In the genomic region with DNA sequence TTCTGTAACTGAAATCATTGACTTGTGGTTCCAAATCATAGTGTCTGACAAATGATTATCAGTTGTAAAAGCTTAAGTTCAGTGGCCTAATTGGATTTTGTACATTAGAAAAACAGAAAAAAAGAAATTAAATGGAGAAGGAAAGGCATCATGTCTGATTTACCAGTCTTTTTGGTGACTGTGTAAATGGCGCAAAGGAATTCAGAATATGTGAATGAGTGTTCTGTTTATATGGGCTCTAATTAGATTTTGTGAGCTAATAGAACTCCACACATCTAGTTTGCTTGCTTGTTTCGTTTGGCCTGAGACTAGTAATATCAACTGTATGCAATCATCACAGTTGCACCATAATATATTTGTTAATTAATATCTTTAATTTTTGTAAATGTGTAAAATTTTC, we compare ENCODE assay signal across 22 cellular contexts.
A peak's percentile ranks its signal among the peaks of the same experiment; 100 is the strongest.
DNase-seq lines count a peak whose midpoint lies in the region; ATAC-seq, FAIRE-seq and TF ChIP-seq lines count a peak whose summit lies in the region.
"Had no signal": no experiment of that assay in that cellular context is flagged by ENCODE, and none has a peak within 500 bp of the region (broad histone marks: within the 10 kb centered on the region; RNA-seq: fewer than 3 reads in every experiment).

No MANE protein-coding gene starts in this region.

- CTCF ChIA-PET in A673 (lab: Charles Lee) (no interaction called here), IMR-90 (lab: Yijun Ruan, JAX) (interaction anchor here (0.6 kb wide), 1 partner anchor 605 kb away, joined by 4 read pairs; a partner anchor contains a TSS), HEK293T (lab: Yijun Ruan, JAX) (no interaction called here)

- peak overlapping the region; percentile 54; the same call in 1 of the 2 replicates for H4K5ac ChIP-seq in IMR-90 (ENCODE audit: low read depth, low read length)

- H3K36me3 Mint-ChIP-seq in astrocyte (ENCODE audit: low read depth, unreplicated experiment) = no peaks in the 10 kb centered on the region
- H3K36me3 Mint-ChIP-seq: CD4-positive, alpha-beta memory T cell had no signal

- DNase-seq in A673 (ENCODE audit: low spot score) = peak; percentile 35
- DNase-seq in IMR-90 = no peak
- peak; percentile 31 for DNase-seq in astrocyte (ENCODE audit: low read depth)
- peak; percentile 12 for DNase-seq in kidney glomerular epithelial cell (lab: John Stamatoyannopoulos, UW)
- no peak for DNase-seq in activated CD4-positive, CD25-positive, alpha-beta regulatory T cell treated with anti-CD3 and anti-CD28 coated beads, Interleukin-2, amount 50 U/mL, for 72 hours
- no peak for DNase-seq in NCI-H2029 (lab: John Stamatoyannopoulos, UW)
- DNase-seq in HEK293T (ENCODE audit: extremely low spot score) = no peak
- no peak for DNase-seq in stimulated activated naive CD4-positive, alpha-beta T cell (lab: John Stamatoyannopoulos, UW)
- DNase-seq: Calu3; CD4-positive, alpha-beta memory T cell; DMS 273 treated with DMSO at 0.1 percent for 48 hours; DMS53; DND-41; GDM1; GM23248 had no signal

- H3K9ac ChIP-seq in IMR-90 (ENCODE audit: low read depth, low read length) = no peak overlapping the region
- no peak overlapping the region for H3K9ac ChIP-seq in astrocyte (ENCODE audit: low read length)
- H3K9ac ChIP-seq: BLaER1, GM23248 had no signal

- H2AFZ ChIP-seq in IMR-90 (replicated peaks; ENCODE audit: low read length, poor library complexity) (no peak overlapping the region), astrocyte (ENCODE audit: low read depth, low read length) (no peak overlapping the region)
- H2AFZ ChIP-seq: GM23248 had no signal

- H4K91ac ChIP-seq in IMR-90 (ENCODE audit: insufficient read depth, low read depth, low read length) = no peak overlapping the region

- H3K27me3 Mint-ChIP-seq in astrocyte (ENCODE audit: low read depth, unreplicated experiment) = no peaks in the 10 kb centered on the region

- no peak overlapping the region for H3K14ac ChIP-seq in IMR-90 (replicated peaks; ENCODE audit: low read depth, low read length)

- H3K56ac ChIP-seq in IMR-90 (ENCODE audit: extremely low read depth, insufficient read depth, low read length) = no peak overlapping the region

- in situ Hi-C loops in IMR-90 (cut with MboI; ENCODE audit: low sequenced_read_pairs) = loop anchor here (10.0 kb wide), 1 partner anchor 296 kb away; a partner anchor contains a TSS

- WGBS in IMR-90 (ENCODE audit: extremely low coverage in 2 of 2, insufficient read length in 1 of 2), 2 experiments = no CpG with 5 or more reads among the region's 2 CpGs

- intact Hi-C loops in A673 (cut with micrococcal nuclease; ENCODE audit: unreplicated experiment) = no loop called here
- intact Hi-C loops in IMR-90 (cut with micrococcal nuclease) = loop anchor here (5.0 kb wide), 2 partner anchors 153 to 168 kb away; a partner anchor contains a TSS

- H4K20me1 ChIP-seq in IMR-90 (ENCODE audit: insufficient read depth, low read length) = no peaks in the 10 kb centered on the region
- no peaks in the 10 kb centered on the region for H4K20me1 ChIP-seq in astrocyte (ENCODE audit: insufficient read depth, low read length)
- H4K20me1 ChIP-seq: BLaER1 had no signal

- POLR2A ChIA-PET in A673 (lab: Charles Lee; ENCODE audit: low non-redundant PET) = no interaction called here
- POLR2A ChIA-PET in IMR-90 (lab: Charles Lee; ENCODE audit: unreplicated experiment) = no interaction called here
- POLR2A ChIA-PET in HEK293T (lab: Yijun Ruan, JAX) = no interaction called here

- no peak overlapping the region for H2BK15ac ChIP-seq in IMR-90 (ENCODE audit: low read depth, low read length)

- ATAC-seq in IMR-90 (ENCODE audit: low read depth) = no peak
- ATAC-seq: A549 had no signal

- no peak overlapping the region for H3K4me2 ChIP-seq in IMR-90 (ENCODE audit: low read depth, low read length)
- no peak overlapping the region for H3K4me2 ChIP-seq in astrocyte (ENCODE audit: low read length)
- H3K4me2 ChIP-seq: A549, BLaER1 had no signal

- no peak for TF ChIP-seq RAD21 in IMR-90 (IDR thresholded peaks at IDR 0.05; ENCODE audit: low read length)

- no peaks in the 10 kb centered on the region for H3K9me1 ChIP-seq in IMR-90 (ENCODE audit: insufficient read depth, low read length)

- dilution Hi-C loops in IMR-90 (cut with HindIII; ENCODE audit: low sequenced_read_pairs, unreplicated experiment) = loop anchor here (25.0 kb wide), 1 partner anchor 368 kb away; no protein-coding TSS in a partner anchor

- H3K4me1 Mint-ChIP-seq in astrocyte (ENCODE audit: low read depth, unreplicated experiment) = no peaks in the 10 kb centered on the region
- H3K4me1 Mint-ChIP-seq: CD4-positive, alpha-beta memory T cell had no signal

- H3K23ac ChIP-seq in IMR-90 (ENCODE audit: low read depth, low read length) = no peak overlapping the region

- no peak overlapping the region for H3K27ac Mint-ChIP-seq in astrocyte (ENCODE audit: unreplicated experiment)
- H3K27ac Mint-ChIP-seq: CD14-positive monocyte; CD4-positive, alpha-beta memory T cell had no signal

- H3K18ac ChIP-seq in IMR-90 (ENCODE audit: low read depth, low read length) = no peak overlapping the region

- H2BK120ac ChIP-seq in IMR-90 (ENCODE audit: low read depth, low read length) = no peak overlapping the region

- no peak overlapping the region for H3K4ac ChIP-seq in IMR-90 (ENCODE audit: low read depth, low read length)

- no peak for TF ChIP-seq POLR2A in IMR-90 (IDR thresholded peaks at IDR 0.05; ENCODE audit: low read depth, low read length)

- H4K8ac ChIP-seq in IMR-90 (ENCODE audit: low read depth in 2 of 2, low read length in 2 of 2) = no peak overlapping the region

- H2AK5ac ChIP-seq in IMR-90 (ENCODE audit: low read depth, low read length) = no peak overlapping the region

- FAIRE-seq in astrocyte (lab: Jason Lieb, UNC) = no peak
- FAIRE-seq: A549, GM12892, GM18507 had no signal

- H3K9me3 Mint-ChIP-seq in astrocyte (ENCODE audit: unreplicated experiment) = no peaks in the 10 kb centered on the region
- H3K9me3 Mint-ChIP-seq: CD4-positive, alpha-beta memory T cell had no signal

- H3K4me3 Mint-ChIP-seq in astrocyte (ENCODE audit: unreplicated experiment) = no peak overlapping the region
- H3K4me3 Mint-ChIP-seq: CD14-positive monocyte; CD4-positive, alpha-beta memory T cell had no signal

- H3K9me3 ChIP-seq in A673 (ENCODE audit: low read depth, low read length, poor library complexity, severe bottlenecking) = no peaks in the 10 kb centered on the region
- no peaks in the 10 kb centered on the region for H3K9me3 ChIP-seq in IMR-90 (ENCODE audit: control insufficient read depth, insufficient read depth, low read length)
- no peaks in the 10 kb centered on the region for H3K9me3 ChIP-seq in astrocyte (ENCODE audit: insufficient read depth, low read depth, low read length)
- H3K9me3 ChIP-seq: A549, BLaER1, HAP-1 had no signal

- no peak overlapping the region for H3K27ac ChIP-seq in A673 (ENCODE audit: low read depth, low read length, poor library complexity, severe bottlenecking)
- no peak overlapping the region for H3K27ac ChIP-seq in IMR-90 (ENCODE audit: insufficient read depth, low read length)
- peak overlapping the region; percentile 12 for H3K27ac ChIP-seq in astrocyte (ENCODE audit: low read depth, low read length)
- H3K27ac ChIP-seq: 22Rv1, A549, BLaER1, GM23248 had no signal

- no peak overlapping the region for H3K4me3 ChIP-seq in A673 (ENCODE audit: low read depth, low read length, poor library complexity, severe bottlenecking)
- H3K4me3 ChIP-seq in IMR-90 (ENCODE audit: insufficient read depth, low read depth, low read length) = no peak overlapping the region
- no peak overlapping the region for H3K4me3 ChIP-seq in astrocyte (ENCODE audit: insufficient read depth, low read depth, low read length)
- H3K4me3 ChIP-seq: A549, BLaER1, GM23248, HAP-1 had no signal

- TF ChIP-seq CTCF in A673 (conservative IDR thresholded peaks at IDR 0.05; ENCODE audit: low read depth, low read length) (no peak), IMR-90 (conservative IDR thresholded peaks at IDR 0.05; ENCODE audit: low read depth, low read length) (no peak), astrocyte (IDR thresholded peaks at IDR 0.05; ENCODE audit: insufficient read depth, low read depth, low read length) (no peak)

- H3K36me3 ChIP-seq in A673 (ENCODE audit: insufficient read depth, low read length, poor library complexity, severe bottlenecking) (no peaks in the 10 kb centered on the region), IMR-90 (ENCODE audit: control insufficient read depth, insufficient read depth, low read length) (no peaks in the 10 kb centered on the region), astrocyte (ENCODE audit: insufficient read depth, low read length) (no peaks in the 10 kb centered on the region)
- H3K36me3 ChIP-seq: BLaER1, HAP-1 had no signal

- H2BK20ac ChIP-seq in IMR-90 (ENCODE audit: low read depth, low read length) = no peak overlapping the region

- H3K4me1 ChIP-seq in A673 (ENCODE audit: insufficient read depth, low read length, poor library complexity, severe bottlenecking) (peaks cover 27% of the 10 kb centered on the region), IMR-90 (ENCODE audit: control insufficient read depth, insufficient read depth, low read length) (peaks cover 10% of the 10 kb centered on the region), astrocyte (ENCODE audit: insufficient read depth, low read length) (peaks cover 7% of the 10 kb centered on the region)
- H3K4me1 ChIP-seq: BLaER1 had no signal

- no peak overlapping the region for H2AK9ac ChIP-seq in IMR-90 (replicated peaks; ENCODE audit: low read depth, low read length, poor library complexity)

- BruUV-seq in A673 (replicated peaks; lab: Mats Ljungman, UMichigan) = no TSS peak
- BruUV-seq in IMR-90 (replicated peaks; lab: Mats Ljungman, UMichigan) = no TSS peak

- no peaks in the 10 kb centered on the region for H3K79me2 ChIP-seq in astrocyte (ENCODE audit: insufficient read depth, low read length)

- H3K27me3 ChIP-seq in A673 (replicated peaks; ENCODE audit: insufficient read depth, low read depth, low read length, poor library complexity) (no peaks in the 10 kb centered on the region), IMR-90 (ENCODE audit: control insufficient read depth, insufficient read depth, low read length) (no peaks in the 10 kb centered on the region), astrocyte (ENCODE audit: insufficient read depth, low read length) (no peaks in the 10 kb centered on the region)
- H3K27me3 ChIP-seq: BLaER1 had no signal

- no peak overlapping the region for H2BK5ac ChIP-seq in IMR-90 (ENCODE audit: low read depth, low read length, poor library complexity, severe bottlenecking)

- no peaks in the 10 kb centered on the region for H3K79me1 ChIP-seq in IMR-90 (ENCODE audit: low read depth in 1 of 2, low read length in 2 of 2)

TF ChIP-seq in IMR-90, 13 proteins besides CTCF, POLR2A, EP300 and RAD21 (continues in another document):
- no peak for TF ChIP-seq MAZ (IDR thresholded peaks at IDR 0.05; ENCODE audit: borderline replicate concordance, low read depth, low read length)
- TF ChIP-seq FOS (IDR thresholded peaks at IDR 0.05; ENCODE audit: low read depth, low read length) = no peak
- no peak for TF ChIP-seq SMC3 (IDR thresholded peaks at IDR 0.05; ENCODE audit: low read depth, low read length)

TF ChIP-seq in HEK293T, 16 proteins besides CTCF, POLR2A, EP300 and RAD21 (continues in another document):
- TF ChIP-seq ARNT (IDR thresholded peaks at IDR 0.05) = no peak

Comparison
In these comparisons a context has a peak if more than half of its experiments do, and no peak if none do; other contexts are left out.
1. DNase-seq: peak in A673 (single experiment), astrocyte (single experiment) and kidney glomerular epithelial cell (single experiment); none in IMR-90 (single experiment), activated CD4-positive, CD25-positive, alpha-beta regulatory T cell treated with anti-CD3 and anti-CD28 coated beads, Interleukin-2, amount 50 U/mL, for 72 hours (single experiment), NCI-H2029 (single experiment), HEK293T (single experiment) and stimulated activated naive CD4-positive, alpha-beta T cell (0 of 6).